Comparison of ENCODE assay signal across 8 cellular contexts in the genomic region with DNA sequence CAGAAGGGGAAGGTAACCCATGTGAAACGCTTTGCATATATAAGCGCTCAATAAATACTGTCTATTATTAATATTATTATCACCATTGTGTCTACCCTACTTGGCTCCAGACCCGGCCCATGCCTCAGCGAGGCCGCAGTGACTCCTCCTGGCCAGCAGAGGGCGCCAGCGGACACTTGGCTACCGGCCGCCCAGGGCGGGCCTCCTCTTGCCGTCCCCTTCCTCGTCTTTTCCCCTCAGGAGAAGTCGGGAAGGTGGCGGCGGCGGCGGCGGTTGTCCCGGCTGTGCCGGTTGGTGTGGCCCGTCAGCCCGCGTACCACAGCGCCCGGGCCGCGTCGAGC. TPM values are rescaled to one million over a fixed set of nuclear protein-coding genes. Genes with fewer than 3 reads are reported as not detected.
DNase-seq lines count a peak whose midpoint lies in the region; ATAC-seq, FAIRE-seq and TF ChIP-seq lines count a peak whose summit lies in the region.

A gene with protein sequence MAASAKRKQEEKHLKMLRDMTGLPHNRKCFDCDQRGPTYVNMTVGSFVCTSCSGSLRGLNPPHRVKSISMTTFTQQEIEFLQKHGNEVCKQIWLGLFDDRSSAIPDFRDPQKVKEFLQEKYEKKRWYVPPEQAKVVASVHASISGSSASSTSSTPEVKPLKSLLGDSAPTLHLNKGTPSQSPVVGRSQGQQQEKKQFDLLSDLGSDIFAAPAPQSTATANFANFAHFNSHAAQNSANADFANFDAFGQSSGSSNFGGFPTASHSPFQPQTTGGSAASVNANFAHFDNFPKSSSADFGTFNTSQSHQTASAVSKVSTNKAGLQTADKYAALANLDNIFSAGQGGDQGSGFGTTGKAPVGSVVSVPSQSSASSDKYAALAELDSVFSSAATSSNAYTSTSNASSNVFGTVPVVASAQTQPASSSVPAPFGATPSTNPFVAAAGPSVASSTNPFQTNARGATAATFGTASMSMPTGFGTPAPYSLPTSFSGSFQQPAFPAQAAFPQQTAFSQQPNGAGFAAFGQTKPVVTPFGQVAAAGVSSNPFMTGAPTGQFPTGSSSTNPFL (plus strand): TSS at position 233 of the 341 bp plus-strand sequence. CDS start 266 bp downstream, outside the sequence.

- ATAC-seq in GM18861 (IDR thresholded peaks at IDR 0.05; ENCODE audit: unreplicated experiment) (peak; percentile 86), HG03095 (IDR thresholded peaks at IDR 0.05; ENCODE audit: unreplicated experiment) (peak; percentile 89)
- peak; percentile 88 for ATAC-seq in central memory CD8-positive, alpha-beta T cell (replicated peaks; ENCODE audit: extremely low read depth, poor library complexity, severe bottlenecking)

- H3K79me2 ChIP-seq in keratinocyte (ENCODE audit: control insufficient read depth, insufficient read depth, low read length), result peaks cover 49% of the 10 kb centered on the region

- peak within 1 kb of the TSS; percentile 91 for H3K4me3 Mint-ChIP-seq in central memory CD8-positive, alpha-beta T cell

- peaks cover 17% of the 10 kb centered on the region for H3K4me1 ChIP-seq in keratinocyte (ENCODE audit: control insufficient read depth, extremely low read depth, insufficient read depth, low read length)

- no peaks in the 10 kb centered on the region for H3K36me3 ChIP-seq in keratinocyte (ENCODE audit: control insufficient read depth in 2 of 2, extremely low read depth in 1 of 2, insufficient read depth in 2 of 2, low read length in 2 of 2)

- no peak for FAIRE-seq in keratinocyte (lab: Jason Lieb, UNC)

- peak within 1 kb of the TSS; percentile 74 for H3K27ac ChIP-seq in keratinocyte (ENCODE audit: control insufficient read depth, insufficient read depth, low read length)

- H3K9me3 ChIP-seq in keratinocyte (ENCODE audit: control insufficient read depth, low read depth, low read length), result no peaks in the 10 kb centered on the region

- no peaks in the 10 kb centered on the region for H3K27me3 Mint-ChIP-seq in central memory CD8-positive, alpha-beta T cell

- no peaks in the 10 kb centered on the region for H3K9me1 ChIP-seq in keratinocyte (ENCODE audit: control insufficient read depth, extremely low read depth, insufficient read depth, low read length)

- peaks cover 12% of the 10 kb centered on the region for H3K36me3 Mint-ChIP-seq in central memory CD8-positive, alpha-beta T cell (ENCODE audit: insufficient read depth)

- peaks cover 7% of the 10 kb centered on the region for H4K20me1 ChIP-seq in keratinocyte (ENCODE audit: control insufficient read depth, extremely low read depth, insufficient read depth, low read length)

- peak; percentile 89 for DNase-seq in AG08395 (ENCODE audit: low spot score)
- DNase-seq in NCI-H2227 (lab: John Stamatoyannopoulos, UW; ENCODE audit: unreplicated experiment), result peak; percentile 91
- peak; percentile 72 for DNase-seq in activated CD4-positive, CD25-positive, alpha-beta regulatory T cell treated with anti-CD3 and anti-CD28 coated beads, Interleukin-2, amount 50 U/mL, for 16 hours (ENCODE audit: low read depth, low spot score)
- peak; percentile 82 to 92 for DNase-seq in central memory CD8-positive, alpha-beta T cell (ENCODE audit: low spot score in 2 of 2)
- peak; percentile 25 for DNase-seq in keratinocyte (ENCODE audit: low read depth, low spot score)
- peak; percentile 72 to 85 for DNase-seq in stimulated activated CD4-positive, alpha-beta T cell treated with anti-CD3 and anti-CD28 coated beads, Interleukin-15, amount 100 ng/mL, for 1 hour (ENCODE audit: low read depth in 1 of 2, low spot score in 1 of 2)

- H3K4me3 ChIP-seq in keratinocyte (ENCODE audit: control insufficient read depth in 2 of 3, extremely low read depth in 1 of 3, insufficient read depth in 2 of 3, low read depth in 1 of 3, low read length in 3 of 3), result peak within 1 kb of the TSS; percentile 65 to 90 (median 81)

- H3K9me3 Mint-ChIP-seq in central memory CD8-positive, alpha-beta T cell, result no peaks in the 10 kb centered on the region

- H3K27me3 ChIP-seq in keratinocyte (ENCODE audit: control insufficient read depth, extremely low read depth, insufficient read depth, low read length), result no peaks in the 10 kb centered on the region

- H2AFZ ChIP-seq in keratinocyte (ENCODE audit: control insufficient read depth, low read length), result peak within 1 kb of the TSS; percentile 49

- dilution Hi-C loops in keratinocyte (cut with MboI; ENCODE audit: extremely low pct_ligation_motif_present, low sequenced_read_pairs), result no loop called here

- H3K27ac Mint-ChIP-seq in central memory CD8-positive, alpha-beta T cell (ENCODE audit: low read depth), result peak within 1 kb of the TSS; percentile 84

- H3K4me2 ChIP-seq in keratinocyte (ENCODE audit: control insufficient read depth, extremely low read depth, insufficient read depth, low read depth, low read length), result peak within 1 kb of the TSS; percentile 92

- peak within 1 kb of the TSS; percentile 88 for H3K9ac ChIP-seq in keratinocyte (ENCODE audit: control insufficient read depth, extremely low read depth, insufficient read depth, low read length)

- peaks cover 28% of the 10 kb centered on the region for H3K4me1 Mint-ChIP-seq in central memory CD8-positive, alpha-beta T cell

- peak; percentile 92 to 99 (median 95) for TF ChIP-seq CTCF in keratinocyte (optimal IDR thresholded peaks at IDR 0.05 in 1 of 3, IDR thresholded peaks at IDR 0.05 in 1 of 3, conservative IDR thresholded peaks at IDR 0.05 in 1 of 3; ENCODE audit: extremely low read depth in 1 of 3, insufficient read depth in 2 of 3, low read length in 3 of 3)

RNA-seq across cellular contexts. Expression of the gene that starts here (rescaled TPM):
- 111 to 125 TPM (median 111 TPM) in 3 replicates for polyA plus RNA-seq in keratinocyte
- 34.8 TPM for polyA plus RNA-seq in keratinocyte (2011; ENCODE audit: low read depth)
- polyA plus RNA-seq in keratinocyte (2011; cell fraction: cytosol; rRNA removed), result 77.3 and 156 TPM in 2 replicates
- 67.4 and 76.8 TPM in 2 replicates for polyA plus RNA-seq in keratinocyte (2011; cell fraction: nucleus; rRNA removed)
- 63.9 and 75.2 TPM in 2 replicates for polyA plus RNA-seq in keratinocyte (2012; ENCODE audit: low replicate concordance)
- polyA minus RNA-seq in keratinocyte, result 170 to 251 TPM (median 221 TPM) in 3 replicates
- polyA minus RNA-seq in keratinocyte (2011; cell fraction: cytosol; rRNA and poly(A)+ RNA removed), result 108 TPM
- polyA minus RNA-seq in keratinocyte (2011; cell fraction: nucleus; rRNA and poly(A)+ RNA removed), result 60.2 and 123 TPM in 2 replicates

Comparison
In these comparisons a context has a peak if more than half of its experiments do, and no peak if none do; other contexts are left out.
1. Peak in every context shown above with its lines: DNase-seq, ATAC-seq, H3K4me3 ChIP-seq and H3K27ac ChIP-seq.
2. DNase-seq: peak in every context shown above with its lines; median percentile 91 in NCI-H2227; 89 in AG08395; 87 in central memory CD8-positive, alpha-beta T cell; 78 in stimulated activated CD4-positive, alpha-beta T cell treated with anti-CD3 and anti-CD28 coated beads, Interleukin-15, amount 100 ng/mL, for 1 hour; 72 in activated CD4-positive, CD25-positive, alpha-beta regulatory T cell treated with anti-CD3 and anti-CD28 coated beads, Interleukin-2, amount 50 U/mL, for 16 hours; 25 in keratinocyte.